ENCODE assay signal across 2 cellular contexts in genomic region chr22:42123529-42123928, GRCh38. TPM values are rescaled to one million over a fixed set of nuclear protein-coding genes. Genes with fewer than 3 reads are reported as not detected.
"Had no signal": no experiment of that assay in that cellular context is flagged by ENCODE, and none has a peak within 500 bp of the region (broad histone marks: within the 10 kb centered on the region; RNA-seq: fewer than 3 reads in every experiment).

No MANE protein-coding gene starts in this region.

RNA-seq across cellular contexts. Expression of gene CYP2D6, which starts 7.1 kb away (rescaled TPM):
- total RNA-seq: Right ventricle myocardium superior had no signal

RNA-seq across cellular contexts. Expression of gene PHETA2, which starts 49.5 kb away (rescaled TPM):
- total RNA-seq: MCF 10A had no signal
